In the genomic region with DNA sequence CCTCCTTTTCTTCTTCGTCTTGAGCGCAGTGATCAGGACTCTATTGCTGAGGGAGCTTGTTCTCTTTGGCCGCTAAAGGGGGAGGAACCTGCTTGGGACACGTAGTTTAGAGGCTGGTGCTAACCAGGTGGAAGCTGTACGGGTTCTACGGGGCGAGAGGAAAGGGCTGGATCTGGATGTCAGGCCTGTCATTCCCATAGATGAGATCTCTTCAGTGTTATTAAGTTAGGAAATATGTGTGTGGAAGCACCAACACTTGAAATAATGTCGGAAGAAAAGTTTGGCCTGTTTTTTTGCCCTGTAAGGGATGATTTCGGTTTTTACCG, we compare ENCODE assay signal across 8 cellular contexts. TPM values are rescaled to one million over a fixed set of nuclear protein-coding genes. Genes with fewer than 3 reads are reported as not detected.
DNase-seq lines count a peak whose midpoint lies in the region; ATAC-seq, FAIRE-seq and TF ChIP-seq lines count a peak whose summit lies in the region.

No MANE protein-coding gene starts in this region.

- peak overlapping the region; percentile 95 for H3K4me3 Mint-ChIP-seq in activated naive CD4-positive, alpha-beta T cell treated with anti-CD3 and anti-CD28 coated beads, Interleukin-2, amount 10 ng/mL, durations not matched to agents 7 days and 5 days

- peaks cover 38% of the 10 kb centered on the region for H3K36me3 Mint-ChIP-seq in activated naive CD4-positive, alpha-beta T cell treated with anti-CD3 and anti-CD28 coated beads, Interleukin-2, amount 10 ng/mL, durations not matched to agents 7 days and 5 days

- intact Hi-C loops in heart left ventricle (cut with DNase I) = loop anchor here in 2 of 10 donors (5.0 kb wide), 2 partner anchors 41 to 46 kb away; no protein-coding TSS in a partner anchor

- H3K4me2 ChIP-seq in A549 (peak overlapping the region; percentile 88), parathyroid adenoma (ENCODE audit: low read length) (peak overlapping the region; percentile 74)

- H3K4me3 ChIP-seq in A549 (peak overlapping the region; percentile 98), GM08714 (ENCODE audit: low read length) (peak overlapping the region; percentile 98), heart left ventricle (peak overlapping the region; percentile 66 to 97 (median 90)), parathyroid adenoma (ENCODE audit: low read depth, low read length) (peak overlapping the region; percentile 79)

- no peak for TF ChIP-seq CTCF in A549 (IDR thresholded peaks at IDR 0.05)
- TF ChIP-seq CTCF in heart left ventricle (IDR thresholded peaks at IDR 0.05) = no peak
- no peak for TF ChIP-seq CTCF in parathyroid adenoma (IDR thresholded peaks at IDR 0.05)

- H3K36me3 ChIP-seq in heart left ventricle (peaks cover 0 to 38% (median 31%) of the 10 kb centered on the region in 9 donors), parathyroid adenoma (ENCODE audit: control insufficient read depth, insufficient read depth, low read length) (no peaks in the 10 kb centered on the region)

- no peak for TF ChIP-seq RAD21 in A549 (conservative IDR thresholded peaks at IDR 0.05 in 1 of 2, IDR thresholded peaks at IDR 0.05 in 1 of 2)

- H3K9ac ChIP-seq in parathyroid adenoma = peak overlapping the region; percentile 1

- H2AFZ ChIP-seq in parathyroid adenoma = peak overlapping the region; percentile 92

- H3K27me3 Mint-ChIP-seq in activated naive CD4-positive, alpha-beta T cell treated with anti-CD3 and anti-CD28 coated beads, Interleukin-2, amount 10 ng/mL, durations not matched to agents 7 days and 5 days = no peaks in the 10 kb centered on the region

- peak overlapping the region; percentile 97 for H3K27ac Mint-ChIP-seq in activated naive CD4-positive, alpha-beta T cell treated with anti-CD3 and anti-CD28 coated beads, Interleukin-2, amount 10 ng/mL, durations not matched to agents 7 days and 5 days

- FAIRE-seq in A549 (lab: Jason Lieb, UNC) = no peak

- H3K9me3 ChIP-seq in A549 (no peaks in the 10 kb centered on the region), heart left ventricle (no peaks in the 10 kb centered on the region), parathyroid adenoma (ENCODE audit: control insufficient read depth, low read length) (no peaks in the 10 kb centered on the region)

- H3K27ac ChIP-seq in A549 (peak overlapping the region; percentile 98 to 100), heart left ventricle (peak overlapping the region in 11 of 12 donors; percentile 79 to 92 (median 87)), parathyroid adenoma (peak overlapping the region; percentile 91)

- POLR2A ChIA-PET in A549 (lab: Yijun Ruan, JAX) = interaction anchor here (0.8 to 3.7 kb wide), 5 partner anchors 10 to 332 kb away, joined by 3 to 33 read pairs (median 4); a partner anchor contains a TSS

- TF ChIP-seq POLR2A in A549 (IDR thresholded peaks at IDR 0.05; ENCODE audit: low read length) (no peak), heart left ventricle (IDR thresholded peaks at IDR 0.05) (no peak)

- CTCF ChIA-PET in A549 (lab: Yijun Ruan, JAX) = no interaction called here
- CTCF ChIA-PET in activated naive CD4-positive, alpha-beta T cell treated with anti-CD3 and anti-CD28 coated beads, Interleukin-2, amount 10 ng/mL, durations not matched to agents 7 days and 5 days (lab: Charles Lee) = interaction anchor here (1.0 kb wide), 1 partner anchor 332 kb away, joined by 3 read pairs; no protein-coding TSS in a partner anchor

- peak; percentile 21 to 40 for DNase-seq in A549 (ENCODE audit: low read depth in 1 of 2, low spot score in 1 of 2)
- DNase-seq in MV-4-11 (lab: John Stamatoyannopoulos, UW) = peak; percentile 44
- peak; percentile 47 for DNase-seq in activated naive CD4-positive, alpha-beta T cell treated with anti-CD3 and anti-CD28 coated beads, Interleukin-2, amount 10 ng/mL, durations not matched to agents 7 days and 5 days
- DNase-seq in heart left ventricle = no peak
- DNase-seq in occipital lobe (lab: John Stamatoyannopoulos, UW) = no peak

- no peaks in the 10 kb centered on the region for H3K27me3 ChIP-seq in heart left ventricle
- no peaks in the 10 kb centered on the region for H3K27me3 ChIP-seq in parathyroid adenoma (ENCODE audit: control insufficient read depth, insufficient read depth, low read length)

- no peaks in the 10 kb centered on the region for H3K9me3 Mint-ChIP-seq in activated naive CD4-positive, alpha-beta T cell treated with anti-CD3 and anti-CD28 coated beads, Interleukin-2, amount 10 ng/mL, durations not matched to agents 7 days and 5 days

- H3K79me2 ChIP-seq in parathyroid adenoma = peaks cover 4% of the 10 kb centered on the region

- H3K4me1 ChIP-seq in A549 (peaks cover 27% of the 10 kb centered on the region; the same call in 2 of the 3 replicates), heart left ventricle (peaks cover 3 to 54% (median 35%) of the 10 kb centered on the region in 12 donors), parathyroid adenoma (peaks cover 5% of the 10 kb centered on the region)

- no peak for TF ChIP-seq EP300 in A549 (IDR thresholded peaks at IDR 0.05)

- WGBS in A549 (ENCODE audit: missing lambda C conversion rate) = 5% methylated on average over 10 of the region's 10 CpGs
- WGBS in heart left ventricle, 4 donors = 1% methylated on average over 10 of the region's 10 CpGs

- H3K4me1 Mint-ChIP-seq in activated naive CD4-positive, alpha-beta T cell treated with anti-CD3 and anti-CD28 coated beads, Interleukin-2, amount 10 ng/mL, durations not matched to agents 7 days and 5 days = peaks cover 60% of the 10 kb centered on the region

- peak; percentile 58 to 66; a peak in 4 of 6 replicates for ATAC-seq in A549
- peak; percentile 59 for ATAC-seq in HG02571 (IDR thresholded peaks at IDR 0.05; ENCODE audit: unreplicated experiment)
- peak in 3 of 4 donors; percentile 34 to 60 (median 51) for ATAC-seq in heart left ventricle

TF ChIP-seq in A549, 52 proteins besides CTCF, POLR2A, EP300 and RAD21:
- TF ChIP-seq FOSB (CRISPR knock-in tag; IDR thresholded peaks at IDR 0.05) = no peak
- no peak for TF ChIP-seq CBX2 (IDR thresholded peaks at IDR 0.05; ENCODE audit: borderline replicate concordance, low read depth)
- no peak for TF ChIP-seq EHF (CRISPR knock-in tag; IDR thresholded peaks at IDR 0.05)
- no peak for TF ChIP-seq ZSCAN20 (CRISPR knock-in tag; IDR thresholded peaks at IDR 0.05)
- TF ChIP-seq FOSL2 (IDR thresholded peaks at IDR 0.05) = no peak
- TF ChIP-seq FOSL2 (CRISPR knock-in tag; IDR thresholded peaks at IDR 0.05) = no peak
- TF ChIP-seq TP53 (CRISPR knock-in tag; IDR thresholded peaks at IDR 0.05) = no peak
- TF ChIP-seq HOXB13 (CRISPR knock-in tag; IDR thresholded peaks at IDR 0.05; ENCODE audit: low read depth) = no peak
- TF ChIP-seq, protein P1, sequence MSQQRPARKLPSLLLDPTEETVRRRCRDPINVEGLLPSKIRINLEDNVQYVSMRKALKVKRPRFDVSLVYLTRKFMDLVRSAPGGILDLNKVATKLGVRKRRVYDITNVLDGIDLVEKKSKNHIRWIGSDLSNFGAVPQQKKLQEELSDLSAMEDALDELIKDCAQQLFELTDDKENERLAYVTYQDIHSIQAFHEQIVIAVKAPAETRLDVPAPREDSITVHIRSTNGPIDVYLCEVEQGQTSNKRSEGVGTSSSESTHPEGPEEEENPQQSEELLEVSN (IDR thresholded peaks at IDR 0.05; ENCODE audit: borderline replicate concordance, low read depth) = no peak
- no peak for TF ChIP-seq MYC (IDR thresholded peaks at IDR 0.05; ENCODE audit: borderline replicate concordance, low read length)
- TF ChIP-seq, protein P2, sequence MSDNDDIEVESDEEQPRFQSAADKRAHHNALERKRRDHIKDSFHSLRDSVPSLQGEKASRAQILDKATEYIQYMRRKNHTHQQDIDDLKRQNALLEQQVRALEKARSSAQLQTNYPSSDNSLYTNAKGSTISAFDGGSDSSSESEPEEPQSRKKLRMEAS (IDR thresholded peaks at IDR 0.05) = no peak
- TF ChIP-seq NPAS2 (CRISPR knock-in tag; IDR thresholded peaks at IDR 0.05; ENCODE audit: borderline replicate concordance) = no peak

RNA-seq across cellular contexts. Expression of a gene that starts 0.6 kb away (rescaled TPM):
- 114 and 135 TPM in 2 replicates for polyA plus RNA-seq in A549 (2011; rRNA removed)
- 23.0 and 24.2 TPM in 2 replicates for polyA plus RNA-seq in A549 (2012; cell fraction: cytosol; rRNA removed)
- 19.9 and 39.4 TPM in 2 replicates for polyA plus RNA-seq in A549 (2012; cell fraction: nucleus; rRNA removed)
- 70.1 to 73.3 TPM (median 71.6 TPM) in 3 replicates for polyA plus RNA-seq in A549 (2017; fragmentation: RNase III; extraction: RNeasy Plus Mini Kit Qiagen cat#74134 plus additional on column Dnase treatment)
- 79.9 and 97.2 TPM in 2 replicates for polyA minus RNA-seq in A549 (2011; rRNA and poly(A)+ RNA removed)
- 10 to 100 TPM; 35.1 to 66.8 (median 41.7) TPM for total RNA-seq in heart left ventricle
- 10 to 100 TPM; 14.1 to 49.9 TPM for polyA plus RNA-seq in heart left ventricle
- total RNA-seq in occipital lobe = 66.9 TPM

RNA-seq across cellular contexts. Expression of a gene that starts 32.0 kb away (rescaled TPM):
- polyA plus RNA-seq in A549 (2011; rRNA removed) (185 and 227 TPM in 2 replicates), A549 (2017; fragmentation: RNase III; extraction: RNeasy Plus Mini Kit Qiagen cat#74134 plus additional on column Dnase treatment) (154 to 167 TPM (median 156 TPM) in 3 replicates), heart left ventricle (10 to 100 TPM; 20.4 to 55.5 TPM)
- 82.8 and 92.9 TPM in 2 replicates for polyA plus RNA-seq in A549 (2012; cell fraction: cytosol; rRNA removed)
- polyA plus RNA-seq in A549 (2012; cell fraction: nucleus; rRNA removed) = 49.2 and 84.4 TPM in 2 replicates
- 49.3 and 53.2 TPM in 2 replicates for polyA minus RNA-seq in A549 (2011; rRNA and poly(A)+ RNA removed)
- total RNA-seq in heart left ventricle (10 to 100 TPM; 11.8 to 32.2 (median 26.5) TPM), occipital lobe (14.0 TPM)

RNA-seq across cellular contexts. Expression of a gene that starts 32.6 kb away (rescaled TPM):
- 25.4 and 26.7 TPM in 2 replicates for polyA plus RNA-seq in A549 (2011; rRNA removed)
- 8.1 and 8.3 TPM in 2 replicates for polyA plus RNA-seq in A549 (2012; cell fraction: cytosol; rRNA removed)
- polyA plus RNA-seq in A549 (2012; cell fraction: nucleus; rRNA removed) = 5.3 and 7.5 TPM in 2 replicates
- 22.2 to 23.6 TPM (median 22.8 TPM) in 3 replicates for polyA plus RNA-seq in A549 (2017; fragmentation: RNase III; extraction: RNeasy Plus Mini Kit Qiagen cat#74134 plus additional on column Dnase treatment)
- polyA minus RNA-seq in A549 (2011; rRNA and poly(A)+ RNA removed) = 6.8 and 12.8 TPM in 2 replicates
- 1 to 10 TPM; 2.1 to 6.5 (median 3.7) TPM for total RNA-seq in heart left ventricle
- polyA plus RNA-seq in heart left ventricle = 1 to 10 TPM in 1 of 2 donors, under 1 TPM in 1; 0.65 to 5.1 TPM
- 34.9 TPM for total RNA-seq in occipital lobe

RNA-seq across cellular contexts. Expression of a gene that starts 37.5 kb away (rescaled TPM):
- polyA plus RNA-seq in A549 (2011; rRNA removed) (0.08 and 0.09 TPM in 2 replicates), A549 (2017; fragmentation: RNase III; extraction: RNeasy Plus Mini Kit Qiagen cat#74134 plus additional on column Dnase treatment) (not detected in 3 replicates), heart left ventricle (under 1 TPM in 1 of 2 donors, not detected in 1; 0.03 TPM)
- 0.03 and 0.05 TPM in 2 replicates for polyA plus RNA-seq in A549 (2012; cell fraction: cytosol; rRNA removed)
- 0.08 TPM in 1 of 2 replicates, not detected in the other for polyA plus RNA-seq in A549 (2012; cell fraction: nucleus; rRNA removed)
- polyA minus RNA-seq in A549 (2011; rRNA and poly(A)+ RNA removed) = not detected in 2 replicates
- total RNA-seq in heart left ventricle (under 1 TPM in 1 of 9 donors, not detected in 8; 0.21 TPM), occipital lobe (3.4 TPM)

Comparison
In these comparisons a context has a peak if more than half of its experiments do, and no peak if none do; other contexts are left out.
1. DNase-seq: peak in A549 (2 of 2), MV-4-11 (single experiment) and activated naive CD4-positive, alpha-beta T cell treated with anti-CD3 and anti-CD28 coated beads, Interleukin-2, amount 10 ng/mL, durations not matched to agents 7 days and 5 days (single experiment); none in heart left ventricle (0 of 5) and occipital lobe (single experiment).
2. Peak in every context shown above with its lines, with median percentiles within 50 percentile points of each other: ATAC-seq, H3K27ac ChIP-seq and H3K4me3 ChIP-seq.